ENCODE assay signal across 1 cellular context in the genomic region with DNA sequence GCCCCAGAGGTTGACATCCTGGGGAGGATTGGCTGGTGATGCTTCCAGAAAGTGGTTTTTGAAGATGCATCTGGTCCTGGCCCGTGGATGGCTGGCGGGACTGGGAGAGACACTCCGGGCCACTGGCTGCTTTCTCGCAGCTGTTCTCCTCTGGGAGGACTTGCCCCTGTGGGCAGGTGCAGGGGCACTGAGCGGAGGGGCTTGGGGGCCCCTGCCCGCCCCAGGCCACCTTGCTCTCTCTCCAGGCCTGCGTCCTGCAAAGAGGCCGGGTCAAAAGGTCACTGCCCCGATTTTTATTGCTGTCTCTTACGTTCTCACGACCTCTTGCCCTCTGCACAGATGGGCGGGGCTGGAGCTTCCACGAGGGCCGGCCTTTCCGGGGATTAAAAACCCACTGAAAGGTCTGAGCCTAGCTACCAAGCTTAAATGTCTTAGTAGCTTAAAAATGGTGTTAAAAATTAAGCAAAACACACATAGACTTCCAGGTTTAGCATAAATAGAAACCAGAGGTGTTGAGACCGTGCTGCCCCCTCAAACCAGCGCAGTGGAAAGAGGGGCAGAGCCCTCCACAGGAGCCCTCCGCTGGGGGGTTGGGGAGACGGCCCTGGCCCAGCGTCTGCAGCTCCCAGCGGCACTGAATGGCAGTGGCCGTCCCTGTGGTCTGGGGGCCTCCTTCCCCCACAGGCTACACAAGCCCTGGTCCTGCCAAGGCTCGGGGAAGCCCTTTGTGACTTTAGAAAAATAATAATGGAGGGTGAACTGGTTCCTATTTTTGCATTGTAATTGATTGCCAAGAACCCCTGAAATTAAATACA.
TF ChIP-seq lines count a peak whose summit lies in the region.

No MANE protein-coding gene starts in this region.

TF ChIP-seq in liver, 16 proteins besides CTCF, POLR2A, EP300 and RAD21 (continued from another document):
- peak; percentile 73 to 74 for TF ChIP-seq HNF4A (conservative IDR thresholded peaks at IDR 0.05)
